8 cellular contexts compared by ENCODE assay signal in genomic region chr17:78890111-78890897, GRCh38. TPM values are rescaled to one million over a fixed set of nuclear protein-coding genes. Genes with fewer than 3 reads are reported as not detected.
DNase-seq lines count a peak whose midpoint lies in the region; ATAC-seq and FAIRE-seq lines count a peak whose summit lies in the region.

No MANE protein-coding gene starts in this region.

- H3K9me3 ChIP-seq in skeletal muscle tissue (ENCODE audit: control insufficient read depth in 3 of 3, low read length in 3 of 3) (no peaks in the 10 kb centered on the region), HAP-1 (no peaks in the 10 kb centered on the region), SJCRH30 (replicated peaks) (no peaks in the 10 kb centered on the region)

- FAIRE-seq in GM18507 (lab: Jason Lieb, UNC) = peak; percentile 21

- H3K4me3 ChIP-seq in skeletal muscle tissue (ENCODE audit: low read length in 3 of 3) (no peak overlapping the region), HAP-1 (no peak overlapping the region), SJCRH30 (no peak overlapping the region)

- H3K9ac ChIP-seq in skeletal muscle tissue (ENCODE audit: low read depth in 1 of 3, low read length in 3 of 3) = no peak overlapping the region

- ATAC-seq in HG03135 (IDR thresholded peaks at IDR 0.05; ENCODE audit: unreplicated experiment) = no peak

- H3K36me3 ChIP-seq in skeletal muscle tissue (ENCODE audit: control insufficient read depth in 3 of 3, insufficient read depth in 3 of 3, low read length in 3 of 3) = no peaks in the 10 kb centered on the region
- H3K36me3 ChIP-seq in HAP-1 (replicated peaks) = no peaks in the 10 kb centered on the region
- H3K36me3 ChIP-seq in SJCRH30 = no peaks in the 10 kb centered on the region; the same call in 1 of the 2 replicates

- in situ Hi-C loops in HAP-1 (cut with MboI; ENCODE audit: low sequenced_read_pairs) = no loop called here

- H3K27ac ChIP-seq in skeletal muscle tissue (ENCODE audit: low read depth, low read length) (peak overlapping the region; percentile 71), SJCRH30 (no peak overlapping the region)

- peaks cover 51 to 61% (median 61%) of the 10 kb centered on the region in 3 donors for H3K4me1 ChIP-seq in skeletal muscle tissue (ENCODE audit: control insufficient read depth in 3 of 3, insufficient read depth in 3 of 3, low read length in 3 of 3)
- no peaks in the 10 kb centered on the region for H3K4me1 ChIP-seq in HAP-1
- peaks cover 26% of the 10 kb centered on the region for H3K4me1 ChIP-seq in SJCRH30

- no peaks in the 10 kb centered on the region for H3K27me3 ChIP-seq in skeletal muscle tissue (ENCODE audit: control insufficient read depth in 3 of 3, insufficient read depth in 3 of 3, low read length in 3 of 3)
- no peaks in the 10 kb centered on the region for H3K27me3 ChIP-seq in HAP-1 (ENCODE audit: low read depth)
- H3K27me3 ChIP-seq in SJCRH30 = no peaks in the 10 kb centered on the region

- no peak for DNase-seq in GM18507 (ENCODE audit: extremely low spot score, insufficient read length, low read depth)
- DNase-seq in activated CD4-positive, CD25-positive, alpha-beta regulatory T cell treated with anti-CD3 and anti-CD28 coated beads, Interleukin-2, amount 50 U/mL, for 16 hours (ENCODE audit: low read depth, low spot score) = peak; percentile 9
- peak; percentile 9 for DNase-seq in effector CD8-positive, alpha-beta T cell (lab: John Stamatoyannopoulos, UW)
- no peak for DNase-seq in HAP-1 (ENCODE audit: low spot score in 2 of 2)
- no peak for DNase-seq in SJCRH30
- DNase-seq in AG20443 (ENCODE audit: low spot score) = no peak

RNA-seq across cellular contexts. Expression of gene CEP295NL, which starts 12.7 kb away (rescaled TPM):
- 1.6 TPM for total RNA-seq in skeletal muscle tissue
- 1.3 TPM in 2 replicates for total RNA-seq in SJCRH30 (2014; rRNA removed; shearing (Covaris generic))

RNA-seq across cellular contexts. Expression of gene TIMP2, which starts 34.9 kb away (rescaled TPM):
- total RNA-seq in skeletal muscle tissue = 39.7 TPM
- total RNA-seq in SJCRH30 (2014; rRNA removed; shearing (Covaris generic)) = 65.6 and 66.9 TPM in 2 replicates

RNA-seq across cellular contexts. Expression of gene USP36, which starts 49.7 kb away (rescaled TPM):
- 25.6 TPM for total RNA-seq in skeletal muscle tissue
- total RNA-seq in SJCRH30 (2014; rRNA removed; shearing (Covaris generic)) = 42.8 and 48.2 TPM in 2 replicates

Comparison
In these comparisons a context has a peak if more than half of its experiments do, and no peak if none do; other contexts are left out.
1. DNase-seq: peak in activated CD4-positive, CD25-positive, alpha-beta regulatory T cell treated with anti-CD3 and anti-CD28 coated beads, Interleukin-2, amount 50 U/mL, for 16 hours (single experiment) and effector CD8-positive, alpha-beta T cell (single experiment); none in GM18507 (single experiment), HAP-1 (0 of 2), SJCRH30 (0 of 2) and AG20443 (single experiment).